1 cellular context compared by ENCODE assay signal in the genomic region with DNA sequence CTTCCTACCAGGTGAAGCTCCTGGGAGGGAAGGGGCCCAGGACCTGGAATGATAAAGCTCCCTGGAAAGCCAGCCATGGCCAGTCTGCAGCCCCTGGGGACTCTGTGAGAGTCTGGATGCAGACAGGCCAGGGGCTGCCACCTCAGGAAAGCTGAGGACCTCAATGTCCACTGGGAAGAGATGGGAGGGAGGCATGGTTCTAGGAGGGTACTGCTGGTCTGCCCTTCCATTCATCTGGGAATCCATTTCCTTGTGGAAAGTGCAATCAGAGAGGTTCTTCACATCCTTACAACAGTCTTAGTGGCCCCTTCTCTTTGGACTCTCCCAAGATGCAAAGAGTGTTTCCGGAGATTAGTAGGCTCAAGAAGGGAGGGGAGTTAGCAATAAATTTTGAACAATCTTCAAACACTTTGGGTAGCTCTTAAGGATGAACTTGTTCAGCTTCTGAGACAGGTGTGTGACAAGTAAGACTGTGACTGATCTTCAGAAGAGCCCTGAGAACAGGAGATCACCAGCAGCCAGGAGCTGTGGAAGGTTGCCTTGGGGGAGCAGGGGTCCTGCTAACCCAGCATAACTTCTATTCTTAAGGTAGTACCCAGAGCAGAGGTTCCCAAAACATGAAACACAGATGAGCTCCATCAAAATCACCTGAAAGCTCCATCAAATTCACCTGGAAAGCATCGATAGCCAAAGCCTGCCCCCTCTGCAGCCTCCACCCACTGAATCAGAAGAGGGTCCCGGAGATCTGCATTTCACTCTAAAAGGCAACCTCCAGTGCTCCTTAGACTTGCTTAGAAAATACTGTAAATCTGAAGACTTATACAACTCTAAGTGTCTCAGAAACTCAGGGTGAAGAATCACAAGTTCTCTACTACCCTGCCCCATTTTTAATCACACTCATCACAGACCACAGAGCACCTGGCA.
TF ChIP-seq lines count a peak whose summit lies in the region.

No MANE protein-coding gene starts in this region.

TF ChIP-seq in K562, 482 proteins besides CTCF, POLR2A, EP300 and RAD21:
- TF ChIP-seq ZBTB9 (CRISPR knock-in tag; IDR thresholded peaks at IDR 0.05): 0 out of 2 replicates have a peak, but pooled peaks have one; percentile 19
- no peak for TF ChIP-seq MEF2A (IDR thresholded peaks at IDR 0.05; ENCODE audit: control insufficient read depth, low read depth, low read length)
- 0 out of 2 replicates have a peak, but pooled peaks have one; percentile 54 for TF ChIP-seq CLOCK (CRISPR knock-in tag; IDR thresholded peaks at IDR 0.05; ENCODE audit: borderline replicate concordance)
- peak; percentile 17 for TF ChIP-seq PRDM10 (IDR thresholded peaks at IDR 0.05; ENCODE audit: partially characterized antibody)
- TF ChIP-seq POLR2B (IDR thresholded peaks at IDR 0.05; ENCODE audit: low read depth, partially characterized antibody): no peak
- TF ChIP-seq RFX7 (CRISPR knock-in tag; IDR thresholded peaks at IDR 0.05): no peak
